Comparison of ENCODE assay signal across 7 cellular contexts in genomic region chr12:51950682-51951198, GRCh38. TPM values are rescaled to one million over a fixed set of nuclear protein-coding genes. Genes with fewer than 3 reads are reported as not detected.
DNase-seq lines count a peak whose midpoint lies in the region; ATAC-seq, FAIRE-seq and TF ChIP-seq lines count a peak whose summit lies in the region.

No MANE protein-coding gene starts in this region.

- TF ChIP-seq CTCF in keratinocyte (optimal IDR thresholded peaks at IDR 0.05 in 1 of 3, IDR thresholded peaks at IDR 0.05 in 1 of 3, conservative IDR thresholded peaks at IDR 0.05 in 1 of 3; ENCODE audit: extremely low read depth in 1 of 3, insufficient read depth in 2 of 3, low read length in 3 of 3), result no peak

- no peaks in the 10 kb centered on the region for H3K36me3 ChIP-seq in keratinocyte (ENCODE audit: control insufficient read depth in 2 of 2, extremely low read depth in 1 of 2, insufficient read depth in 2 of 2, low read length in 2 of 2)
- H3K36me3 ChIP-seq in subcutaneous abdominal adipose tissue (ENCODE audit: control insufficient read depth in 5 of 5, insufficient read depth in 5 of 5, low read length in 5 of 5), result no peaks in the 10 kb centered on the region

- H3K4me2 ChIP-seq in keratinocyte (ENCODE audit: control insufficient read depth, extremely low read depth, insufficient read depth, low read depth, low read length), result peak overlapping the region; percentile 93

- no peaks in the 10 kb centered on the region for H3K9me1 ChIP-seq in keratinocyte (ENCODE audit: control insufficient read depth, extremely low read depth, insufficient read depth, low read length)

- peak; percentile 7 for ATAC-seq in HG03432 (IDR thresholded peaks at IDR 0.05; ENCODE audit: unreplicated experiment)
- no peak for ATAC-seq in GM21576 (IDR thresholded peaks at IDR 0.05; ENCODE audit: unreplicated experiment)

- peak overlapping the region; percentile 94 for H2AFZ ChIP-seq in keratinocyte (ENCODE audit: control insufficient read depth, low read length)

- peak overlapping the region; percentile 74 for H3K27ac Mint-ChIP-seq in activated naive CD8-positive, alpha-beta T cell

- H4K20me1 ChIP-seq in keratinocyte (ENCODE audit: control insufficient read depth, extremely low read depth, insufficient read depth, low read length), result peaks cover 3% of the 10 kb centered on the region

- peak overlapping the region; percentile 41 to 79 (median 70) for H3K4me3 ChIP-seq in keratinocyte (ENCODE audit: control insufficient read depth in 2 of 3, extremely low read depth in 1 of 3, insufficient read depth in 2 of 3, low read depth in 1 of 3, low read length in 3 of 3)
- H3K4me3 ChIP-seq in subcutaneous abdominal adipose tissue (ENCODE audit: low read depth in 1 of 5, low read length in 5 of 5), result peak overlapping the region; percentile 49 to 79 (median 70)

- FAIRE-seq in keratinocyte (lab: Jason Lieb, UNC), result no peak

- H3K27ac ChIP-seq in keratinocyte (ENCODE audit: control insufficient read depth, insufficient read depth, low read length), result no peak overlapping the region
- H3K27ac ChIP-seq in subcutaneous abdominal adipose tissue (ENCODE audit: low read depth, low read length), result no peak overlapping the region

- dilution Hi-C loops in keratinocyte (cut with MboI; ENCODE audit: extremely low pct_ligation_motif_present, low sequenced_read_pairs), result no loop called here

- peaks cover 40% of the 10 kb centered on the region for H3K4me1 Mint-ChIP-seq in activated naive CD8-positive, alpha-beta T cell (ENCODE audit: low read depth)

- no peaks in the 10 kb centered on the region for H3K36me3 Mint-ChIP-seq in activated naive CD8-positive, alpha-beta T cell

- H3K79me2 ChIP-seq in keratinocyte (ENCODE audit: control insufficient read depth, insufficient read depth, low read length), result peaks cover 34% of the 10 kb centered on the region

- no peak for DNase-seq in keratinocyte (ENCODE audit: low read depth, low spot score)
- DNase-seq in NCI-H1092 (lab: John Stamatoyannopoulos, UW), result no peak
- DNase-seq in NCI-H524 treated with DMSO at 0.1 percent for 48 hours (lab: John Stamatoyannopoulos, UW), result no peak

- no peaks in the 10 kb centered on the region for H3K9me3 Mint-ChIP-seq in activated naive CD8-positive, alpha-beta T cell (ENCODE audit: low read depth)

- peak overlapping the region; percentile 75 for H3K9ac ChIP-seq in keratinocyte (ENCODE audit: control insufficient read depth, extremely low read depth, insufficient read depth, low read length)
- peak overlapping the region in 3 of 5 donors; percentile 65 to 75 (median 74) for H3K9ac ChIP-seq in subcutaneous abdominal adipose tissue (ENCODE audit: low read length in 5 of 5)

- peaks cover 28% of the 10 kb centered on the region for H3K4me1 ChIP-seq in keratinocyte (ENCODE audit: control insufficient read depth, extremely low read depth, insufficient read depth, low read length)
- H3K4me1 ChIP-seq in subcutaneous abdominal adipose tissue (ENCODE audit: control insufficient read depth in 5 of 5, insufficient read depth in 5 of 5, low read length in 5 of 5), result peaks cover 3 to 42% (median 41%) of the 10 kb centered on the region in 5 donors

- H3K27me3 Mint-ChIP-seq in activated naive CD8-positive, alpha-beta T cell, result no peaks in the 10 kb centered on the region

- H3K9me3 ChIP-seq in keratinocyte (ENCODE audit: control insufficient read depth, low read depth, low read length) (no peaks in the 10 kb centered on the region), subcutaneous abdominal adipose tissue (ENCODE audit: control insufficient read depth in 5 of 5, low read length in 5 of 5) (no peaks in the 10 kb centered on the region)

- peak overlapping the region; percentile 97 for H3K4me3 Mint-ChIP-seq in activated naive CD8-positive, alpha-beta T cell

- H3K27me3 ChIP-seq in keratinocyte (ENCODE audit: control insufficient read depth, extremely low read depth, insufficient read depth, low read length) (no peaks in the 10 kb centered on the region), subcutaneous abdominal adipose tissue (ENCODE audit: control insufficient read depth in 5 of 5, insufficient read depth in 4 of 5, low read length in 5 of 5) (no peaks in the 10 kb centered on the region)

RNA-seq across cellular contexts. Expression of gene ACVR1B, which starts 0.8 kb away (rescaled TPM):
- polyA plus RNA-seq in keratinocyte, result 11.8 to 15.3 TPM (median 12.7 TPM) in 3 replicates
- polyA plus RNA-seq in keratinocyte (2011; ENCODE audit: low read depth), result 3.6 TPM
- polyA plus RNA-seq in keratinocyte (2011; cell fraction: cytosol; rRNA removed), result 9.3 and 10.1 TPM in 2 replicates
- polyA plus RNA-seq in keratinocyte (2011; cell fraction: nucleus; rRNA removed), result 36.4 and 38.2 TPM in 2 replicates
- 12.9 and 13.0 TPM in 2 replicates for polyA plus RNA-seq in keratinocyte (2012; ENCODE audit: low replicate concordance)
- polyA minus RNA-seq in keratinocyte, result 16.3 to 20.1 TPM (median 18.7 TPM) in 3 replicates
- polyA minus RNA-seq in keratinocyte (2011; cell fraction: cytosol; rRNA and poly(A)+ RNA removed), result 12.1 TPM
- polyA minus RNA-seq in keratinocyte (2011; cell fraction: nucleus; rRNA and poly(A)+ RNA removed), result 21.5 and 26.6 TPM in 2 replicates

RNA-seq across cellular contexts. Expression of gene ACVRL1, which starts 43.4 kb away (rescaled TPM):
- polyA plus RNA-seq in keratinocyte, result not detected in 3 replicates
- 0.15 TPM for polyA plus RNA-seq in keratinocyte (2011; ENCODE audit: low read depth)
- polyA plus RNA-seq in keratinocyte (2011; cell fraction: cytosol; rRNA removed), result not detected in 2 replicates
- 0.03 TPM in 1 of 2 replicates, not detected in the other for polyA plus RNA-seq in keratinocyte (2011; cell fraction: nucleus; rRNA removed)
- not detected in 2 replicates for polyA plus RNA-seq in keratinocyte (2012; ENCODE audit: low replicate concordance)
- not detected in 3 replicates for polyA minus RNA-seq in keratinocyte
- not detected for polyA minus RNA-seq in keratinocyte (2011; cell fraction: cytosol; rRNA and poly(A)+ RNA removed)
- polyA minus RNA-seq in keratinocyte (2011; cell fraction: nucleus; rRNA and poly(A)+ RNA removed), result not detected in 2 replicates

RNA-seq across cellular contexts. Expression of gene TAMALIN, which starts 56.0 kb away (rescaled TPM):
- 0.54 to 0.86 TPM (median 0.56 TPM) in 3 replicates for polyA plus RNA-seq in keratinocyte
- polyA plus RNA-seq in keratinocyte (2011; ENCODE audit: low read depth), result 1.5 TPM
- polyA plus RNA-seq in keratinocyte (2011; cell fraction: cytosol; rRNA removed), result 0.27 and 0.61 TPM in 2 replicates
- 1.7 and 2.5 TPM in 2 replicates for polyA plus RNA-seq in keratinocyte (2011; cell fraction: nucleus; rRNA removed)
- polyA plus RNA-seq in keratinocyte (2012; ENCODE audit: low replicate concordance), result 0.37 and 0.44 TPM in 2 replicates
- polyA minus RNA-seq in keratinocyte, result 0.20 to 1.1 TPM in 2 of 3 replicates, not detected in the other
- not detected for polyA minus RNA-seq in keratinocyte (2011; cell fraction: cytosol; rRNA and poly(A)+ RNA removed)
- 2.2 and 4.9 TPM in 2 replicates for polyA minus RNA-seq in keratinocyte (2011; cell fraction: nucleus; rRNA and poly(A)+ RNA removed)
